Comparison of ENCODE assay signal across 25 cellular contexts in genomic region chr1:205754857-205755256, GRCh38. TPM values are rescaled to one million over a fixed set of nuclear protein-coding genes. Genes with fewer than 3 reads are reported as not detected.
DNase-seq lines count a peak whose midpoint lies in the region; ATAC-seq, FAIRE-seq and TF ChIP-seq lines count a peak whose summit lies in the region.
"Had no signal": no experiment of that assay in that cellular context is flagged by ENCODE, and none has a peak within 500 bp of the region (broad histone marks: within the 10 kb centered on the region; RNA-seq: fewer than 3 reads in every experiment).

No MANE protein-coding gene starts in this region.

- BruUV-seq in K562 (replicated peaks; lab: Mats Ljungman, UMichigan), result no TSS peak

- H3K36me3 ChIP-seq in K562 (ENCODE audit: control insufficient read depth, insufficient read depth, low read length), result no peaks in the 10 kb centered on the region
- no peaks in the 10 kb centered on the region for H3K36me3 ChIP-seq in neuronal stem cell (replicated peaks in 1 of 2; ENCODE audit: control insufficient read depth in 2 of 2, insufficient read depth in 2 of 2, low read length in 2 of 2)
- H3K36me3 ChIP-seq: BE2C, BLaER1 had no signal

- no peak overlapping the region for H3K23ac ChIP-seq in neuronal stem cell (ENCODE audit: low read depth, low read length, poor library complexity)

- 40% methylated on average over 5 of the region's 5 CpGs for WGBS in K562 (ENCODE audit: insufficient coverage, low coverage, missing lambda C conversion rate)
- no CpG with 5 or more reads among the region's 5 CpGs for WGBS in neuronal stem cell (ENCODE audit: extremely low coverage in 2 of 2, insufficient read length in 2 of 2, insufficient replicate concordance in 1 of 2), 2 donors

- no peaks in the 10 kb centered on the region for H3K9me3 Mint-ChIP-seq in activated T-cell treated with anti-CD3 and anti-CD28 coated beads, Interleukin-2, amount 50 U/mL, for 4 hours

- H2AFZ ChIP-seq in K562 (ENCODE audit: low read depth, low read length) (peak overlapping the region; percentile 51), neuronal stem cell (ENCODE audit: low read length) (peak overlapping the region; percentile 8)

- no peaks in the 10 kb centered on the region for H3K9me3 ChIP-seq in K562 (replicated peaks; ENCODE audit: control insufficient read depth, insufficient read depth, low read depth, low read length)
- H3K9me3 ChIP-seq in neuronal stem cell (replicated peaks in 1 of 2; ENCODE audit: control insufficient read depth in 2 of 2, insufficient read depth in 1 of 2, low read depth in 1 of 2, low read length in 2 of 2), result no peaks in the 10 kb centered on the region
- H3K9me3 ChIP-seq: BE2C had no signal

- no peaks in the 10 kb centered on the region for H4K20me1 ChIP-seq in K562 (replicated peaks; ENCODE audit: control insufficient read depth, insufficient read depth, low read length)
- H4K20me1 ChIP-seq: BLaER1 had no signal

- in situ Hi-C loops in K562 (cut with MboI), result no loop called here

- peaks cover 4% of the 10 kb centered on the region for H3K36me3 Mint-ChIP-seq in activated T-cell treated with anti-CD3 and anti-CD28 coated beads, Interleukin-2, amount 50 U/mL, for 4 hours (ENCODE audit: insufficient read depth)

- peaks cover 1% of the 10 kb centered on the region; the same call in 1 of the 3 replicates for H3K79me2 ChIP-seq in K562 (ENCODE audit: control insufficient read depth, insufficient read depth, low read length)

- DNase-seq in K562 (ENCODE audit: extremely low read depth in 1 of 4, low spot score in 3 of 4), result peak in 2 of 4 experiments; percentile 31 to 41
- no peak for DNase-seq in neuronal stem cell (ENCODE audit: low spot score)
- DNase-seq in activated CD8-positive, alpha-beta memory T cell treated with anti-CD3 and anti-CD28 coated beads for 24 hours, result no peak
- DNase-seq in activated T-cell treated with anti-CD3 and anti-CD28 coated beads, Interleukin-2, amount 50 U/mL, for 4 hours, result no peak
- DNase-seq: 8988T; ACHN; BE2C; C1 segment of cervical spinal cord; CD4-positive, alpha-beta memory T cell; CD4-positive, CD25-positive, alpha-beta regulatory T cell; CD8-positive, alpha-beta memory T cell; COR-L47; DMS 273 treated with DMSO at 0.1 percent for 48 hours; DMS153; DMS53; DMS79; DND-41; EL; GDM1 had no signal

- no peak overlapping the region for H2BK12ac ChIP-seq in neuronal stem cell (ENCODE audit: low read length)

- no peak overlapping the region for H2AK5ac ChIP-seq in neuronal stem cell (ENCODE audit: low read depth, low read length)

- no peak overlapping the region for H2BK15ac ChIP-seq in neuronal stem cell (ENCODE audit: low read length)

- H3K4ac ChIP-seq in neuronal stem cell (ENCODE audit: low read length), result no peak overlapping the region

- H3K27ac ChIP-seq in K562 (ENCODE audit: extremely low read depth, low read depth, low read length) (no peak overlapping the region), neuronal stem cell (replicated peaks; ENCODE audit: low read length) (no peak overlapping the region)
- H3K27ac ChIP-seq: BLaER1 had no signal

- TF ChIP-seq RAD21 in K562 (CRISPR knock-in tag; conservative IDR thresholded peaks at IDR 0.05 in 1 of 2, IDR thresholded peaks at IDR 0.05 in 1 of 2), result no peak

- no peak for TF ChIP-seq EP300 in K562 (IDR thresholded peaks at IDR 0.05; ENCODE audit: low read length)

- no peak overlapping the region for H3K18ac ChIP-seq in neuronal stem cell (ENCODE audit: low read length)

- H3K9me1 ChIP-seq in K562 (ENCODE audit: control insufficient read depth, insufficient read depth, low read length), result no peaks in the 10 kb centered on the region

- H3K27me3 ChIP-seq in K562 (ENCODE audit: control insufficient read depth in 2 of 2, insufficient read depth in 2 of 2, low read length in 2 of 2), result no peaks in the 10 kb centered on the region
- H3K27me3 ChIP-seq in neuronal stem cell (ENCODE audit: control insufficient read depth in 3 of 3, insufficient read depth in 3 of 3, low read depth in 1 of 3, low read length in 3 of 3), result peaks cover 0 to 16% (median 0%) of the 10 kb centered on the region in 3 experiments
- H3K27me3 ChIP-seq: BLaER1 had no signal

- ATAC-seq in K562, result no peak
- no peak for ATAC-seq in activated T-cell treated with anti-CD3 and anti-CD28 coated beads, Interleukin-2, amount 50 U/mL, for 4 hours
- ATAC-seq: GM12878 had no signal

- no peak overlapping the region for H3K4me3 Mint-ChIP-seq in activated T-cell treated with anti-CD3 and anti-CD28 coated beads, Interleukin-2, amount 50 U/mL, for 4 hours
- H3K4me3 Mint-ChIP-seq: CD14-positive monocyte; CD4-positive, alpha-beta memory T cell; CD4-positive, CD25-positive, alpha-beta regulatory T cell had no signal

- CTCF ChIA-PET in K562 (lab: Yijun Ruan, JAX; ENCODE audit: low intra/inter-chr PET ratio), result no interaction called here

- no peak for TF ChIP-seq CTCF in K562 (IDR thresholded peaks at IDR 0.05 in 2 of 3, conservative IDR thresholded peaks at IDR 0.05 in 1 of 3; ENCODE audit: insufficient read depth in 2 of 3, low read depth in 1 of 3, low read length in 3 of 3)

- H3K4me2 ChIP-seq in K562 (ENCODE audit: insufficient read depth, low read length) (peak overlapping the region; percentile 23; the same call in 1 of the 2 replicates), neuronal stem cell (ENCODE audit: insufficient read depth, low read length, poor library complexity, severe bottlenecking) (no peak overlapping the region)
- H3K4me2 ChIP-seq: BLaER1 had no signal

- POLR2A ChIA-PET in K562 (lab: Yijun Ruan, JAX), result interaction anchor here (0.6 to 2.4 kb wide), 5 partner anchors 10 to 76 kb away, joined by 3 to 20 read pairs (median 4); partner anchors contain the start of gene RAB29

- no peaks in the 10 kb centered on the region for H3K27me3 Mint-ChIP-seq in activated T-cell treated with anti-CD3 and anti-CD28 coated beads, Interleukin-2, amount 50 U/mL, for 4 hours (ENCODE audit: low read depth)

- H3K9ac ChIP-seq in K562 (ENCODE audit: insufficient read depth in 1 of 2, low read depth in 2 of 2, low read length in 2 of 2), result no peak overlapping the region
- no peak overlapping the region for H3K9ac ChIP-seq in neuronal stem cell (ENCODE audit: low read depth, low read length, poor library complexity)
- H3K9ac ChIP-seq: BLaER1 had no signal

- peaks cover 8% of the 10 kb centered on the region for H3K4me1 Mint-ChIP-seq in activated T-cell treated with anti-CD3 and anti-CD28 coated beads, Interleukin-2, amount 50 U/mL, for 4 hours (ENCODE audit: low read depth)

- no peak overlapping the region for H4K8ac ChIP-seq in neuronal stem cell (ENCODE audit: low read depth, low read length)

- no peak for TF ChIP-seq POLR2A in K562 (conservative IDR thresholded peaks at IDR 0.05)

- no peak overlapping the region for H2BK5ac ChIP-seq in neuronal stem cell (ENCODE audit: low read length)

- no peak overlapping the region for H2BK120ac ChIP-seq in neuronal stem cell (ENCODE audit: low read depth, low read length)

- FAIRE-seq in K562 (lab: Jason Lieb, UNC), result no peak
- FAIRE-seq: A204.1, GM12878, GM12892, GM18507 had no signal

- no peak overlapping the region for H4K91ac ChIP-seq in neuronal stem cell (ENCODE audit: low read depth, low read length, poor library complexity)

- H3K4me3 ChIP-seq in K562 (no peak overlapping the region), neuronal stem cell (ENCODE audit: low read length in 2 of 2) (no peak overlapping the region)
- H3K4me3 ChIP-seq: BLaER1, GM12878 had no signal

- intact Hi-C loops in K562 (cut with micrococcal nuclease), result no loop called here

- H3K79me1 ChIP-seq in neuronal stem cell (ENCODE audit: low read depth, low read length), result no peaks in the 10 kb centered on the region

- H3K14ac ChIP-seq in neuronal stem cell (ENCODE audit: low read length), result no peak overlapping the region

- H3K4me1 ChIP-seq in K562 (replicated peaks in 1 of 2; ENCODE audit: control insufficient read depth in 2 of 2, insufficient read depth in 2 of 2, low read length in 2 of 2) (peaks cover 0 to 17% of the 10 kb centered on the region in 2 experiments; a peak in 2 of 5 replicates), neuronal stem cell (ENCODE audit: control insufficient read depth in 2 of 2, insufficient read depth in 1 of 2, low read depth in 1 of 2, low read length in 2 of 2) (no peaks in the 10 kb centered on the region)
- H3K4me1 ChIP-seq: BE2C, BLaER1 had no signal

RNA-seq across cellular contexts. Expression of gene NUCKS1, which starts 4.9 kb away (rescaled TPM):
- 27.6 and 204 TPM in 2 replicates for total RNA-seq in K562 (2011; cell fraction: chromatin; rRNA removed; ENCODE audit: low replicate concordance)
- total RNA-seq in K562 (2011; cell fraction: nucleolus; rRNA removed), result 10.8 and 27.2 TPM in 2 replicates
- total RNA-seq in K562 (2011; cell fraction: nucleoplasm; rRNA removed), result 57.1 and 92.6 TPM in 2 replicates
- 81.9 and 87.5 TPM in 2 replicates for total RNA-seq in K562 (2014; rRNA removed)
- total RNA-seq in K562 (2014; rRNA removed; fragmentation: Illumina TruSeq; extraction: Trizol), result 232 and 280 TPM in 2 replicates
- total RNA-seq in K562 (2015; rRNA removed; fragmentation: Illumina TruSeq; extraction: Trizol), result 236 and 244 TPM in 2 replicates
- 201 and 216 TPM in 2 replicates for total RNA-seq in K562 (2021)
- polyA plus RNA-seq in K562 (2011; rRNA removed), result 117 and 149 TPM in 2 replicates
- polyA plus RNA-seq in K562 (2011; cell fraction: cytosol; rRNA removed), result 32.1 and 83.7 TPM in 2 replicates
- polyA plus RNA-seq in K562 (2011; cell fraction: nucleus; rRNA removed), result 19.9 and 37.5 TPM in 2 replicates
- polyA plus RNA-seq in K562 (2012), result 80.3 and 120 TPM in 2 replicates
- 167 and 177 TPM in 2 replicates for polyA plus RNA-seq in K562 (2014; fragmentation: Illumina TruSeq; extraction: Trizol)
- 10 to 100 TPM; 66.7 to 83.4 TPM for polyA plus RNA-seq in K562 (2014; fragmentation: Nextera tagmentation; extraction: Ambion mirVana)
- 94.4 and 95.1 TPM in 2 replicates for polyA plus RNA-seq in K562 (2014; rRNA removed)
- polyA minus RNA-seq in K562 (2011; rRNA and poly(A)+ RNA removed), result 303 and 322 TPM in 2 replicates
- polyA minus RNA-seq in K562 (2011; cell fraction: cytosol; rRNA and poly(A)+ RNA removed), result 85.8 and 115 TPM in 2 replicates
- polyA minus RNA-seq in K562 (2011; cell fraction: nucleus; rRNA and poly(A)+ RNA removed), result 23.7 and 70.9 TPM in 2 replicates
- 429 TPM for polyA plus RNA-seq in neuronal stem cell (2013, experiment 1 of 2)
- polyA plus RNA-seq in neuronal stem cell (2013, experiment 2 of 2), result 452 TPM
- 100 to 1,000 TPM in 1 of 3 donors, 10 to 100 TPM in 2; 84.5 to 107 (median 93.4) TPM for total RNA-seq in activated T-cell treated with anti-CD3 and anti-CD28 coated beads, Interleukin-2, amount 50 U/mL, for 4 hours

RNA-seq across cellular contexts. Expression of gene RAB29, which starts 20.4 kb away (rescaled TPM):
- total RNA-seq in K562 (2011; cell fraction: chromatin; rRNA removed; ENCODE audit: low replicate concordance), result 9.7 and 12.5 TPM in 2 replicates
- 7.2 and 7.7 TPM in 2 replicates for total RNA-seq in K562 (2011; cell fraction: nucleolus; rRNA removed)
- 8.9 and 11.8 TPM in 2 replicates for total RNA-seq in K562 (2011; cell fraction: nucleoplasm; rRNA removed)
- total RNA-seq in K562 (2014; rRNA removed) (6.9 and 7.7 TPM in 2 replicates), K562 (2014; rRNA removed; fragmentation: Illumina TruSeq; extraction: Trizol) (8.5 and 10.2 TPM in 2 replicates), K562 (2015; rRNA removed; fragmentation: Illumina TruSeq; extraction: Trizol) (9.9 and 11.5 TPM in 2 replicates), K562 (2021) (7.8 and 8.0 TPM in 2 replicates)
- polyA plus RNA-seq in K562 (2011; rRNA removed) (9.9 and 17.6 TPM in 2 replicates), K562 (2014; fragmentation: Illumina TruSeq; extraction: Trizol) (11.1 and 13.9 TPM in 2 replicates), K562 (2014; fragmentation: Nextera tagmentation; extraction: Ambion mirVana) (1 to 10 TPM; 6.3 to 7.5 TPM), K562 (2014; rRNA removed) (7.2 and 10.8 TPM in 2 replicates)
- polyA plus RNA-seq in K562 (2011; cell fraction: cytosol; rRNA removed), result 11.0 and 14.5 TPM in 2 replicates
- polyA plus RNA-seq in K562 (2011; cell fraction: nucleus; rRNA removed), result 7.4 and 13.4 TPM in 2 replicates
- polyA plus RNA-seq in K562 (2012), result 11.1 and 11.3 TPM in 2 replicates
- 6.1 and 11.9 TPM in 2 replicates for polyA minus RNA-seq in K562 (2011; rRNA and poly(A)+ RNA removed)
- polyA minus RNA-seq in K562 (2011; cell fraction: cytosol; rRNA and poly(A)+ RNA removed), result 3.5 and 7.2 TPM in 2 replicates
- 4.1 and 4.8 TPM in 2 replicates for polyA minus RNA-seq in K562 (2011; cell fraction: nucleus; rRNA and poly(A)+ RNA removed)
- polyA plus RNA-seq in neuronal stem cell (2013, experiment 1 of 2), result 5.9 TPM
- polyA plus RNA-seq in neuronal stem cell (2013, experiment 2 of 2), result 5.7 TPM
- total RNA-seq in activated T-cell treated with anti-CD3 and anti-CD28 coated beads, Interleukin-2, amount 50 U/mL, for 4 hours, result 10 to 100 TPM; 14.6 to 23.0 (median 19.0) TPM

RNA-seq across cellular contexts. Expression of gene SLC41A1, which starts 58.1 kb away (rescaled TPM):
- total RNA-seq in K562 (2011; cell fraction: chromatin; rRNA removed; ENCODE audit: low replicate concordance), result 37.1 and 52.9 TPM in 2 replicates
- 32.9 and 38.7 TPM in 2 replicates for total RNA-seq in K562 (2011; cell fraction: nucleolus; rRNA removed)
- 41.1 and 61.4 TPM in 2 replicates for total RNA-seq in K562 (2011; cell fraction: nucleoplasm; rRNA removed)
- total RNA-seq in K562 (2014; rRNA removed), result 6.8 and 7.7 TPM in 2 replicates
- total RNA-seq in K562 (2014; rRNA removed; fragmentation: Illumina TruSeq; extraction: Trizol), result 13.4 and 13.5 TPM in 2 replicates
- 8.0 and 8.4 TPM in 2 replicates for total RNA-seq in K562 (2015; rRNA removed; fragmentation: Illumina TruSeq; extraction: Trizol)
- 17.2 and 20.5 TPM in 2 replicates for total RNA-seq in K562 (2021)
- 23.2 and 29.3 TPM in 2 replicates for polyA plus RNA-seq in K562 (2011; rRNA removed)
- polyA plus RNA-seq in K562 (2011; cell fraction: cytosol; rRNA removed), result 21.8 and 23.3 TPM in 2 replicates
- polyA plus RNA-seq in K562 (2011; cell fraction: nucleus; rRNA removed), result 32.7 and 46.6 TPM in 2 replicates
- polyA plus RNA-seq in K562 (2012), result 10.0 and 11.9 TPM in 2 replicates
- polyA plus RNA-seq in K562 (2014; fragmentation: Illumina TruSeq; extraction: Trizol), result 21.0 and 26.8 TPM in 2 replicates
- 1 to 10 TPM; 4.1 to 5.5 TPM for polyA plus RNA-seq in K562 (2014; fragmentation: Nextera tagmentation; extraction: Ambion mirVana)
- 11.4 and 12.2 TPM in 2 replicates for polyA plus RNA-seq in K562 (2014; rRNA removed)
- 15.4 and 21.7 TPM in 2 replicates for polyA minus RNA-seq in K562 (2011; rRNA and poly(A)+ RNA removed)
- polyA minus RNA-seq in K562 (2011; cell fraction: cytosol; rRNA and poly(A)+ RNA removed), result 8.3 and 13.1 TPM in 2 replicates
- polyA minus RNA-seq in K562 (2011; cell fraction: nucleus; rRNA and poly(A)+ RNA removed), result 9.1 and 9.7 TPM in 2 replicates
- 18.3 TPM for polyA plus RNA-seq in neuronal stem cell (2013, experiment 1 of 2)
- 18.8 TPM for polyA plus RNA-seq in neuronal stem cell (2013, experiment 2 of 2)
- 10 to 100 TPM; 32.2 to 36.6 (median 32.4) TPM for total RNA-seq in activated T-cell treated with anti-CD3 and anti-CD28 coated beads, Interleukin-2, amount 50 U/mL, for 4 hours
